27 cellular contexts compared by ENCODE assay signal in the genomic region with DNA sequence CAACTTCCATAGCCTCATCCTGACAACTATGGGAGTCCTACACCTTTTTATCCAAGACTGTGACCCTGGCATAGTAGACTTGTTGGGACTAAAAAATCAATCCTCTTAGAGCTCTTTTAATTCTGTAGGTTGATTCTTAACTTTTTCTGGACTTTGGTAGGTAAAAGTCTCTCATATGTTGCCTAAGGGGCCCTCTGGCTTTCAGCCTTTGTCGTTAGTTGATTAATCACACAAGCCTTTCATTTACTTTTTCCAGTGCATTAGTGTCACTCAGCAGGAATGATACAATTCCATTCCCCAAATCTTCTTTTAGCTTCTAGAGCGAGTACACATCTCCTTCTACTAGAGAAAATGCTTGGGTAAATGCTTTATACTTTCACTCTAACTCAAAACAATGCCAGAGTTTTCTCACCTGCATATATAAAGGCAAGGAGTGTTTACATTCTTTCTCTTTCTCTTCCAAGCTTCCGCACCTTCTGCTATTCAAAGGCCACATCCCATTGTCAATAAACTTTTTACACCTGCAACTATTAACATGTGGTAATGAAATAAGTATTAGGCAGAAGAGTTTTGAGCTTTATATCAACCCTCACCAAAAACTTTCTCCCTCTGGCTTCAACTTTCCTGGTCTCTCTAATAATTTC.
"Had no signal": no experiment of that assay in that cellular context is flagged by ENCODE, and none has a peak within 500 bp of the region (broad histone marks: within the 10 kb centered on the region; RNA-seq: fewer than 3 reads in every experiment).

No MANE protein-coding gene starts in this region.

- H3K27ac ChIP-seq: ascending aorta, body of pancreas had no signal

- H3K4me1 ChIP-seq: ascending aorta, body of pancreas had no signal

- ATAC-seq: activated naive CD4-positive, alpha-beta T cell treated with anti-CD3 and anti-CD28 coated beads, Interleukin-2, amount 50 U/mL, for 72 hours; activated naive CD8-positive, alpha-beta T cell treated with anti-CD3 and anti-CD28 coated beads, Interleukin-2, amount 50 U/mL, for 24 hours; activated T-cell treated with anti-CD3 and anti-CD28 coated beads, Interleukin-2, amount 50 U/mL, for 4 hours; body of pancreas; Panc1; Right ventricle myocardium inferior had no signal

- H3K9ac ChIP-seq: SK-N-SH had no signal

- H3K9me3 ChIP-seq: ascending aorta, body of pancreas, SK-N-SH had no signal

- DNase-seq: activated B cell treated with CpG ODN at 0.5 μM for 24 hours; activated CD4-positive, alpha-beta memory T cell treated with anti-CD3 and anti-CD28 coated beads for 36 hours; activated CD4-positive, alpha-beta T cell treated with anti-CD3 and anti-CD28 coated beads for 1 hour; activated CD4-positive, alpha-beta T cell treated with anti-CD3 and anti-CD28 coated beads, Interleukin-2, amount 10 ng/mL, durations not matched to agents 24 days and 14 days; activated CD8-positive, alpha-beta memory T cell treated with anti-CD3 and anti-CD28 coated beads for 24 hours; activated effector memory CD4-positive, alpha-beta T cell treated with anti-CD3 and anti-CD28 coated beads, Interleukin-2, amount 50 U/mL, for 16 hours; activated naive CD4-positive, alpha-beta T cell treated with Interleukin-2 at 50 U/mL for 16 hours; activated naive CD8-positive, alpha-beta T cell treated with anti-CD3 and anti-CD28 coated beads, Interleukin-2, amount 50 U/mL, for 24 hours; activated T-cell treated with anti-CD3 and anti-CD28 coated beads, Interleukin-2, amount 50 U/mL, for 4 hours; amniotic stem cell; body of pancreas; central memory CD4-positive, alpha-beta T cell; NCI-H1092; NCI-H1694; NCI-H2029; NCI-H2107; NCI-H446 treated with DMSO at 0.1 percent for 48 hours; NCI-H526 treated with DMSO at 0.1 percent for 48 hours; NK-92 treated with Interleukin-12 subunit alpha and Interleukin-12 subunit beta, amount 100 ng/mL, for 24 hours; OCI-M1; RPMI8226; SK-N-SH; SW 1271 had no signal

- H3K4me3 ChIP-seq: ascending aorta, body of pancreas had no signal

- H3K36me3 ChIP-seq: ascending aorta had no signal

- H3K27me3 ChIP-seq: ascending aorta, body of pancreas had no signal
